ENCODE assay signal across 1 cellular context in the genomic region with DNA sequence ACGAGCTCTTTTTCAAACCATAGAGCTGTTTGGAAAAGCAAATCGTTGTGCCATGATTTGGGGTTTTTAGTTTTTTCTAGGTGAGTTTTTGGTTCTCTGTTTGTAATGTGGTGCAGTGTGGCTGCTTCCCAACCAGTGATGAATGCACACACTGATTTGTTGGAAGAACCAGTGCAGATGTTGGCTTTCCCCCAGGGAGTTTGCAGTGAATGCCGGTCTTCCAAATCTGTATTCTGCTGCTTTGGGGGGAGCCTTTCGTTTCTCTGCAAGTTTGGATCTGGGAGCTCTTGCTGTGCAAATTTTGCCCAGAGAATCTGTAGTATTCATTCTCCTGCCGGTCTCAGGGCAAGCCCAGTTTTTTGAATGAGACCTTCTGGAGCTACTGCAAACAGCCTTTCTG.
TF ChIP-seq lines count a peak whose summit lies in the region.

No MANE protein-coding gene starts in this region.

TF ChIP-seq in HepG2, 621 proteins besides CTCF, POLR2A, EP300 and RAD21:
- TF ChIP-seq NFE2L2 (IDR thresholded peaks at IDR 0.05; ENCODE audit: low read length) (no peak), CEBPG (CRISPR knock-in tag; IDR thresholded peaks at IDR 0.05) (no peak)
